12 cellular contexts compared by ENCODE assay signal in genomic region chr14:52080817-52081755, GRCh38. TPM values are rescaled to one million over a fixed set of nuclear protein-coding genes. Genes with fewer than 3 reads are reported as not detected.
DNase-seq lines count a peak whose midpoint lies in the region; ATAC-seq and TF ChIP-seq lines count a peak whose summit lies in the region.
"Had no signal": no experiment of that assay in that cellular context is flagged by ENCODE, and none has a peak within 500 bp of the region (broad histone marks: within the 10 kb centered on the region; RNA-seq: fewer than 3 reads in every experiment).

No MANE protein-coding gene starts in this region.

- H3K18ac ChIP-seq in mesendoderm (ENCODE audit: low read length), result no peak overlapping the region

- H3K27me3 ChIP-seq in mesendoderm (ENCODE audit: insufficient read depth, low read length, poor library complexity), result no peaks in the 10 kb centered on the region
- H3K27me3 ChIP-seq: colonic mucosa had no signal

- H3K9ac ChIP-seq in mesendoderm (ENCODE audit: low read length), result no peak overlapping the region

- H3K79me1 ChIP-seq in mesendoderm (ENCODE audit: low read length), result no peaks in the 10 kb centered on the region

- WGBS in mesendoderm (ENCODE audit: extremely low coverage, insufficient coverage, low lambda C conversion rate), result no CpG with 5 or more reads among the region's 4 CpGs

- TF ChIP-seq CTCF in AG10803 (conservative IDR thresholded peaks at IDR 0.05; ENCODE audit: low read length) (peak; percentile 0; the same call in 1 of the 2 replicates), coronary artery (IDR thresholded peaks at IDR 0.05) (no peak)

- no peak overlapping the region for H2BK5ac ChIP-seq in mesendoderm (ENCODE audit: low read length)

- no peaks in the 10 kb centered on the region for H3K36me3 ChIP-seq in mesendoderm (ENCODE audit: control insufficient read depth, insufficient read depth, low read length)
- H3K36me3 ChIP-seq: colonic mucosa had no signal

- no peak overlapping the region for H3K23ac ChIP-seq in mesendoderm (ENCODE audit: low read length)

- no peaks in the 10 kb centered on the region for H3K79me2 ChIP-seq in mesendoderm (ENCODE audit: control insufficient read depth, insufficient read depth, low read length)

- H3K56ac ChIP-seq in mesendoderm (ENCODE audit: low read length), result no peak overlapping the region

- H3K4me3 ChIP-seq in AG10803 (ENCODE audit: low read length), result no peak overlapping the region
- H3K4me3 ChIP-seq in coronary artery, result no peak overlapping the region
- H3K4me3 ChIP-seq in mesendoderm (ENCODE audit: low read length), result no peak overlapping the region
- H3K4me3 ChIP-seq: colonic mucosa had no signal

- no peak overlapping the region for H2BK15ac ChIP-seq in mesendoderm (replicated peaks; ENCODE audit: low read depth)

- DNase-seq in AG10803 (ENCODE audit: low read depth), result peak; percentile 89
- DNase-seq in NCI-H187 (lab: John Stamatoyannopoulos, UW), result peak; percentile 44 to 67
- DNase-seq in coronary artery (ENCODE audit: low spot score), result no peak
- peak; percentile 18 for DNase-seq in mesendoderm
- DNase-seq in COLO668 (lab: John Stamatoyannopoulos, UW; ENCODE audit: unreplicated experiment), result no peak
- no peak for DNase-seq in NK-92 treated with Interleukin-12 subunit alpha and Interleukin-12 subunit beta, amount 100 ng/mL, for 24 hours (lab: John Stamatoyannopoulos, UW)
- DNase-seq in SW480 (ENCODE audit: low spot score), result no peak
- DNase-seq: activated CD8-positive, alpha-beta T cell treated with anti-CD3 and anti-CD28 coated beads for 36 hours; colonic mucosa; DMS 273 treated with DMSO at 0.1 percent for 48 hours; midbrain had no signal

- H4K5ac ChIP-seq in mesendoderm (ENCODE audit: low read length), result no peak overlapping the region

- ATAC-seq in GM19463 (IDR thresholded peaks at IDR 0.05; ENCODE audit: unreplicated experiment), result no peak
- ATAC-seq: activated CD8-positive, alpha-beta T cell treated with anti-CD3 and anti-CD28 coated beads for 36 hours had no signal

- H3K4ac ChIP-seq in mesendoderm (ENCODE audit: low read depth, low read length), result no peak overlapping the region

- H4K8ac ChIP-seq in mesendoderm (ENCODE audit: low read depth, low read length), result no peak overlapping the region

- no peak overlapping the region for H2BK120ac ChIP-seq in mesendoderm (ENCODE audit: low read depth, low read length)

- peak overlapping the region; percentile 63 to 76 for H3K27ac ChIP-seq in coronary artery
- no peak overlapping the region for H3K27ac ChIP-seq in mesendoderm (ENCODE audit: low read depth, low read length)
- H3K27ac ChIP-seq: colonic mucosa had no signal

- no peaks in the 10 kb centered on the region for H3K4me1 ChIP-seq in mesendoderm (ENCODE audit: control insufficient read depth, low read depth, low read length)
- H3K4me1 ChIP-seq: colonic mucosa had no signal

- H3K4me2 ChIP-seq in mesendoderm (ENCODE audit: low read length), result no peak overlapping the region

- H2AK5ac ChIP-seq in mesendoderm (ENCODE audit: low read length), result no peak overlapping the region

RNA-seq across cellular contexts. Expression of gene NID2, which starts 12.2 kb away (rescaled TPM):
- polyA plus RNA-seq in mesendoderm (2013, experiment 1 of 2), result 0.63 TPM
- polyA plus RNA-seq in mesendoderm (2013, experiment 2 of 2), result 0.69 TPM

Comparison
In these comparisons a context has a peak if more than half of its experiments do, and no peak if none do; other contexts are left out.
1. DNase-seq: peak in AG10803 (single experiment), NCI-H187 (2 of 2) and mesendoderm (single experiment); none in coronary artery (single experiment), COLO668 (single experiment), NK-92 treated with Interleukin-12 subunit alpha and Interleukin-12 subunit beta, amount 100 ng/mL, for 24 hours (single experiment) and SW480 (single experiment).